5 cellular contexts compared by ENCODE assay signal in the genomic region with DNA sequence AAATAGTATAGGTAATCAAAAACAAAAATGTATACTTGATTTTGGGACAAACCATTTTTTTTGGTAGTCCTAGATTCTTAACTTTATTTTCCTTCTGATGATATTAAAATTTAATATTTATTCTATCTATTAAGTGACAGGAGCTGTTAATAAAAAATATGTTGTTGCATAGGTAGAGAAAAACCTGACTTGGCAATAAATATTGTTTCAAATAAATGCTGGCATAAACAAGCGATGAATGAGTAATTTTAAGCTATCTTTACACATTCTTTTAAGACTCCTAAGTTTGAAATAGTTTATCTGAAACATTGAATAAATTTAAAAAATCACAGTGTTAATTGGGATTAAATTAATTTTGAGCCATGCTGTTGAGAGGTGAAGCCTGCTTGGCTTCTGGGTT.
"Had no signal": no experiment of that assay in that cellular context is flagged by ENCODE, and none has a peak within 500 bp of the region (broad histone marks: within the 10 kb centered on the region; RNA-seq: fewer than 3 reads in every experiment).

No MANE protein-coding gene starts in this region.

- H3K4me2 ChIP-seq: KMS-11 had no signal

- H3K27ac ChIP-seq: HL-60, KMS-11 had no signal

- FAIRE-seq: HTR-8/SVneo had no signal

- DNase-seq: KBM-7, KG1 had no signal

- H3K9ac ChIP-seq: KMS-11 had no signal
